In the genomic region with DNA sequence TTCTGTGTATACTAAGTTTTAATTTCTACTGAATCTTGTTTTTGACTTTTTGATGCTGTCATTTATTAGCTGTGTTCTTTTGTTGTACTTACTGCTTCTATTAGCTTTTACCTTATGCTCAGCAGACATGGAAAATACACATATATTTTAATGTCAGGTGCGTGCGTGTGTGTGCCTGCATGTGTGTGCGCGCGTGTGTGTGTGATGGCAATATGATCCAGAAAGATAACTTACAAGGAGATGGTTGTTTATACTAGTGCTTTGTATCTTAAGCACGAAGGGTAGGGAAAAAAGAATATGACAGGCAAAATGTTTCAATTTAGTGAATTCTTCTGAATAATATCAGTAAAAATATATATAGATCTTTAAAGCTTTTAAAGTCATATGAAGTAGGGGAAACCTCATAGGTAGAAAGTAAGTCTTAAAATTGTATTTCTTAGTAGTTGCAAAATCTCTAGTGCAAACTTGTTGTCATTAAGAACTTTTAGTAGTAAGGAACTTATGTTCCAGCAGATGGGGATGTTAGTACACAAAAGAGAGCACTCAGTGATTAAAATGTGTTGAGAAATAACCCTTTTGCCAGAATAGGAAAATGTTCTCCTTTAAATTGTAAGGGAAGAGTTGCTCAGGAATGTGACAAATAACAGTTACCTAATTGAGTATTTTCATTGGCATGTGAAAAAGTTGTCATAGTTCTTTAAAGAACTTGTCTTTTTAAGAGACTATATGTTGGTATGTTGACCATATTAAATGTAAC, we compare ENCODE assay signal across 8 cellular contexts. TPM values are rescaled to one million over a fixed set of nuclear protein-coding genes. Genes with fewer than 3 reads are reported as not detected.
DNase-seq lines count a peak whose midpoint lies in the region; ATAC-seq, FAIRE-seq and TF ChIP-seq lines count a peak whose summit lies in the region.

No MANE protein-coding gene starts in this region.

- TF ChIP-seq POLR2A in K562 (conservative IDR thresholded peaks at IDR 0.05) (no peak), stomach (IDR thresholded peaks at IDR 0.05) (no peak)

- peaks cover 25% of the 10 kb centered on the region for H3K4me1 Mint-ChIP-seq in activated CD4-positive, alpha-beta T cell treated with anti-CD3 and anti-CD28 coated beads, Interleukin-2, amount 10 ng/mL, durations not matched to agents 24 days and 14 days

- H3K9ac ChIP-seq in K562 (ENCODE audit: insufficient read depth in 1 of 2, low read depth in 2 of 2, low read length in 2 of 2), result no peak overlapping the region

- no peaks in the 10 kb centered on the region for H3K27me3 ChIP-seq in K562 (ENCODE audit: control insufficient read depth in 2 of 2, insufficient read depth in 2 of 2, low read length in 2 of 2)
- H3K27me3 ChIP-seq in stomach, result no peaks in the 10 kb centered on the region

- H3K36me3 Mint-ChIP-seq in activated CD4-positive, alpha-beta T cell treated with anti-CD3 and anti-CD28 coated beads, Interleukin-2, amount 10 ng/mL, durations not matched to agents 24 days and 14 days (ENCODE audit: low read depth), result no peaks in the 10 kb centered on the region

- intact Hi-C loops in K562 (cut with micrococcal nuclease), result no loop called here
- intact Hi-C loops in activated CD4-positive, alpha-beta T cell treated with anti-CD3 and anti-CD28 coated beads, Interleukin-2, amount 10 ng/mL, durations not matched to agents 24 days and 14 days (cut with micrococcal nuclease), result no loop called here
- intact Hi-C loops in stomach (cut with DNase I; ENCODE audit: low total_unique reads), result loop anchor here (10.0 kb wide), 1 partner anchor 527 kb away; no protein-coding TSS in a partner anchor

- ATAC-seq in K562, result peak; percentile 55

- no peak for TF ChIP-seq EP300 in Ishikawa (IDR thresholded peaks at IDR 0.05; ENCODE audit: borderline replicate concordance)
- no peak for TF ChIP-seq EP300 in K562 (IDR thresholded peaks at IDR 0.05; ENCODE audit: low read length)
- TF ChIP-seq EP300 in stomach (IDR thresholded peaks at IDR 0.05), result no peak

- H3K4me3 ChIP-seq in K562, result no peak overlapping the region
- no peak overlapping the region for H3K4me3 ChIP-seq in stomach

- TF ChIP-seq CTCF in C4-2B (conservative IDR thresholded peaks at IDR 0.05) (peak; percentile 45), K562 (IDR thresholded peaks at IDR 0.05 in 2 of 3, conservative IDR thresholded peaks at IDR 0.05 in 1 of 3; ENCODE audit: insufficient read depth in 2 of 3, low read depth in 1 of 3, low read length in 3 of 3) (peak in 1 of 3 experiments; percentile 70; a peak in 2 of 6 replicates), stomach (IDR thresholded peaks at IDR 0.05) (peak in 2 of 7 experiments; percentile 18 to 22)

- POLR2A ChIA-PET in K562 (lab: Yijun Ruan, JAX), result interaction anchor here (0.7 to 3.6 kb wide), 4 partner anchors 10 to 464 kb away, joined by 3 to 14 read pairs (median 5); no protein-coding TSS in a partner anchor

- no peak overlapping the region for H3K27ac ChIP-seq in C4-2B
- H3K27ac ChIP-seq in K562 (ENCODE audit: extremely low read depth, low read depth, low read length), result no peak overlapping the region
- no peak overlapping the region for H3K27ac ChIP-seq in stomach

- H2AFZ ChIP-seq in K562 (ENCODE audit: low read depth, low read length), result no peak overlapping the region

- WGBS in K562 (ENCODE audit: insufficient coverage, low coverage, missing lambda C conversion rate), result 33% methylated on average over 6 of the region's 6 CpGs
- WGBS in stomach, 5 donors, result 59 to 79% (median 74%) methylated on average over 6 of the region's 6 CpGs

- H3K9me1 ChIP-seq in K562 (ENCODE audit: control insufficient read depth, insufficient read depth, low read length), result no peaks in the 10 kb centered on the region

- CTCF ChIA-PET in K562 (lab: Yijun Ruan, JAX; ENCODE audit: low intra/inter-chr PET ratio), result interaction anchor here (1.2 to 1.3 kb wide), 2 partner anchors 173 to 529 kb away, joined by 3 to 8 read pairs; no protein-coding TSS in a partner anchor

- FAIRE-seq in K562 (lab: Jason Lieb, UNC), result peak; percentile 26

- in situ Hi-C loops in K562 (cut with MboI), result loop anchor here (10.0 kb wide), 1 partner anchor 677 kb away; no protein-coding TSS in a partner anchor

- DNase-seq in K562 (ENCODE audit: extremely low read depth in 1 of 4, low spot score in 3 of 4) (peak in 2 of 4 experiments; percentile 24 to 59), kidney tubule cell (ENCODE audit: low spot score) (peak; percentile 54), GOT3 (lab: John Stamatoyannopoulos, UW) (no peak), stomach (no peak), OCI-M2 (lab: John Stamatoyannopoulos, UW; ENCODE audit: unreplicated experiment) (no peak)
- no peak for DNase-seq in activated CD4-positive, alpha-beta T cell treated with anti-CD3 and anti-CD28 coated beads, Interleukin-2, amount 10 ng/mL, durations not matched to agents 24 days and 14 days

- H3K27me3 Mint-ChIP-seq in activated CD4-positive, alpha-beta T cell treated with anti-CD3 and anti-CD28 coated beads, Interleukin-2, amount 10 ng/mL, durations not matched to agents 24 days and 14 days, result no peaks in the 10 kb centered on the region

- H3K4me3 Mint-ChIP-seq in activated CD4-positive, alpha-beta T cell treated with anti-CD3 and anti-CD28 coated beads, Interleukin-2, amount 10 ng/mL, durations not matched to agents 24 days and 14 days, result no peak overlapping the region

- H3K4me1 ChIP-seq in K562 (replicated peaks in 1 of 2; ENCODE audit: control insufficient read depth in 2 of 2, insufficient read depth in 2 of 2, low read length in 2 of 2) (peaks cover 3 to 10% of the 10 kb centered on the region in 2 experiments; a peak in 2 of 5 replicates), stomach (peaks cover 28 to 97% (median 60%) of the 10 kb centered on the region in 4 donors)

- no TSS peak for BruUV-seq in K562 (replicated peaks; lab: Mats Ljungman, UMichigan)

- H3K4me2 ChIP-seq in K562 (ENCODE audit: insufficient read depth, low read length), result peak overlapping the region; percentile 26; the same call in 1 of the 2 replicates

- H3K9me3 ChIP-seq in K562 (replicated peaks; ENCODE audit: control insufficient read depth, insufficient read depth, low read depth, low read length) (no peaks in the 10 kb centered on the region), stomach (no peaks in the 10 kb centered on the region)

- peaks cover 100% of the 10 kb centered on the region for H3K79me2 ChIP-seq in K562 (ENCODE audit: control insufficient read depth, insufficient read depth, low read length)

- H3K27ac Mint-ChIP-seq in activated CD4-positive, alpha-beta T cell treated with anti-CD3 and anti-CD28 coated beads, Interleukin-2, amount 10 ng/mL, durations not matched to agents 24 days and 14 days, result no peak overlapping the region

- peaks cover 48% of the 10 kb centered on the region for H4K20me1 ChIP-seq in K562 (replicated peaks; ENCODE audit: control insufficient read depth, insufficient read depth, low read length)

- H3K36me3 ChIP-seq in K562 (ENCODE audit: control insufficient read depth, insufficient read depth, low read length), result 0 out of 3 replicates have a peak, but pooled peaks cover 4% of the 10 kb centered on the region
- no peaks in the 10 kb centered on the region for H3K36me3 ChIP-seq in stomach

- H3K9me3 Mint-ChIP-seq in activated CD4-positive, alpha-beta T cell treated with anti-CD3 and anti-CD28 coated beads, Interleukin-2, amount 10 ng/mL, durations not matched to agents 24 days and 14 days, result no peaks in the 10 kb centered on the region

- peak; percentile 42 for TF ChIP-seq RAD21 in Ishikawa (IDR thresholded peaks at IDR 0.05; ENCODE audit: low read depth)
- TF ChIP-seq RAD21 in K562 (CRISPR knock-in tag; conservative IDR thresholded peaks at IDR 0.05 in 1 of 2, IDR thresholded peaks at IDR 0.05 in 1 of 2), result peak; percentile 80 to 88

TF ChIP-seq in Ishikawa, 13 proteins besides CTCF, POLR2A, EP300 and RAD21 (continues in another document):
- no peak for TF ChIP-seq TCF12 (IDR thresholded peaks at IDR 0.05; ENCODE audit: low read depth)
- TF ChIP-seq CEBPB (IDR thresholded peaks at IDR 0.05), result no peak
- TF ChIP-seq FOXM1 (IDR thresholded peaks at IDR 0.05; ENCODE audit: borderline replicate concordance, low read depth), result no peak
- no peak for TF ChIP-seq CREB1 (IDR thresholded peaks at IDR 0.05; ENCODE audit: low read depth)
- TF ChIP-seq TEAD4 (IDR thresholded peaks at IDR 0.05), result no peak

TF ChIP-seq in K562, 482 proteins besides CTCF, POLR2A, EP300 and RAD21 (continues in another document):
- TF ChIP-seq, protein P1, sequence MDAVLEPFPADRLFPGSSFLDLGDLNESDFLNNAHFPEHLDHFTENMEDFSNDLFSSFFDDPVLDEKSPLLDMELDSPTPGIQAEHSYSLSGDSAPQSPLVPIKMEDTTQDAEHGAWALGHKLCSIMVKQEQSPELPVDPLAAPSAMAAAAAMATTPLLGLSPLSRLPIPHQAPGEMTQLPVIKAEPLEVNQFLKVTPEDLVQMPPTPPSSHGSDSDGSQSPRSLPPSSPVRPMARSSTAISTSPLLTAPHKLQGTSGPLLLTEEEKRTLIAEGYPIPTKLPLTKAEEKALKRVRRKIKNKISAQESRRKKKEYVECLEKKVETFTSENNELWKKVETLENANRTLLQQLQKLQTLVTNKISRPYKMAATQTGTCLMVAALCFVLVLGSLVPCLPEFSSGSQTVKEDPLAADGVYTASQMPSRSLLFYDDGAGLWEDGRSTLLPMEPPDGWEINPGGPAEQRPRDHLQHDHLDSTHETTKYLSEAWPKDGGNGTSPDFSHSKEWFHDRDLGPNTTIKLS (IDR thresholded peaks at IDR 0.05; ENCODE audit: borderline replicate concordance, low read depth), result no peak

RNA-seq across cellular contexts. Expression of a gene that starts 13.2 kb away (rescaled TPM):
- 91.7 and 174 TPM in 2 replicates for total RNA-seq in K562 (2011; cell fraction: chromatin; rRNA removed; ENCODE audit: low replicate concordance)
- total RNA-seq in K562 (2011; cell fraction: nucleolus; rRNA removed), result 37.5 and 45.5 TPM in 2 replicates
- total RNA-seq in K562 (2011; cell fraction: nucleoplasm; rRNA removed), result 95.0 and 184 TPM in 2 replicates
- total RNA-seq in K562 (2014; rRNA removed), result 107 and 114 TPM in 2 replicates
- 123 and 145 TPM in 2 replicates for total RNA-seq in K562 (2014; rRNA removed; fragmentation: Illumina TruSeq; extraction: Trizol)
- total RNA-seq in K562 (2015; rRNA removed; fragmentation: Illumina TruSeq; extraction: Trizol), result 118 and 128 TPM in 2 replicates
- 129 and 142 TPM in 2 replicates for total RNA-seq in K562 (2021)
- polyA plus RNA-seq in K562 (2011; rRNA removed), result 127 and 141 TPM in 2 replicates
- polyA plus RNA-seq in K562 (2011; cell fraction: cytosol; rRNA removed), result 173 and 191 TPM in 2 replicates
- polyA plus RNA-seq in K562 (2011; cell fraction: nucleus; rRNA removed), result 121 and 146 TPM in 2 replicates
- 66.4 and 69.4 TPM in 2 replicates for polyA plus RNA-seq in K562 (2012)
- 170 and 215 TPM in 2 replicates for polyA plus RNA-seq in K562 (2014; fragmentation: Illumina TruSeq; extraction: Trizol)
- polyA plus RNA-seq in K562 (2014; fragmentation: Nextera tagmentation; extraction: Ambion mirVana), result 10 to 100 TPM; 20.4 to 61.0 TPM
- 91.1 and 92.9 TPM in 2 replicates for polyA plus RNA-seq in K562 (2014; rRNA removed)
- polyA minus RNA-seq in K562 (2011; rRNA and poly(A)+ RNA removed), result 390 and 459 TPM in 2 replicates
- 157 and 234 TPM in 2 replicates for polyA minus RNA-seq in K562 (2011; cell fraction: cytosol; rRNA and poly(A)+ RNA removed)
- 111 and 169 TPM in 2 replicates for polyA minus RNA-seq in K562 (2011; cell fraction: nucleus; rRNA and poly(A)+ RNA removed)
- 69.3 and 79.7 TPM in 2 replicates for total RNA-seq in activated CD4-positive, alpha-beta T cell treated with anti-CD3 and anti-CD28 coated beads, Interleukin-2, amount 10 ng/mL, durations not matched to agents 24 days and 14 days
- total RNA-seq in stomach, result 100 to 1,000 TPM in 2 of 5 donors, 10 to 100 TPM in 3; 13.9 to 261 (median 76.7) TPM
- 10 to 100 TPM in 2 of 3 donors, 1 to 10 TPM in 1; 8.0 to 25.5 (median 20.2) TPM for polyA plus RNA-seq in stomach
